ENCODE assay signal across 20 cellular contexts in genomic region chr4:189858445-189858844, GRCh38.
DNase-seq lines count a peak whose midpoint lies in the region; ATAC-seq lines count a peak whose summit lies in the region.
"Had no signal": no experiment of that assay in that cellular context is flagged by ENCODE, and none has a peak within 500 bp of the region (broad histone marks: within the 10 kb centered on the region; RNA-seq: fewer than 3 reads in every experiment).

No MANE protein-coding gene starts in this region.

- H3K9me3 ChIP-seq in effector memory CD4-positive, alpha-beta T cell (ENCODE audit: control insufficient read depth, low read length): no peaks in the 10 kb centered on the region
- H3K9me3 ChIP-seq: A549, MG63 had no signal

- H3K4me3 ChIP-seq in effector memory CD4-positive, alpha-beta T cell (ENCODE audit: insufficient read depth, low read depth, low read length, poor library complexity, severe bottlenecking): no peak overlapping the region
- H3K4me3 ChIP-seq: A549, breast epithelium, coronary artery, MG63, smooth muscle cell had no signal

- no peak overlapping the region for H3K27ac ChIP-seq in effector memory CD4-positive, alpha-beta T cell (ENCODE audit: insufficient read depth, low read length, poor library complexity, severe bottlenecking)
- H3K27ac ChIP-seq: A549, breast epithelium, coronary artery, HL-60 had no signal

- peak; percentile 9 for DNase-seq in DMS79 treated with DMSO at 0.1 percent for 48 hours (lab: John Stamatoyannopoulos, UW)
- peak; percentile 70 for DNase-seq in NCI-H2107 treated with DMSO at 0.1 percent for 48 hours (lab: John Stamatoyannopoulos, UW; ENCODE audit: unreplicated experiment)
- DNase-seq in COR-L47 (lab: John Stamatoyannopoulos, UW): no peak
- no peak for DNase-seq in NCI-H510A (lab: John Stamatoyannopoulos, UW)
- DNase-seq in NCI-H1417 treated with DMSO at 0.1 percent for 48 hours (lab: John Stamatoyannopoulos, UW): no peak
- no peak for DNase-seq in effector memory CD4-positive, alpha-beta T cell
- DNase-seq: activated CD4-positive, alpha-beta T cell treated with anti-CD3 and anti-CD28 coated beads for 36 hours; GDM1; HFFc6; left ventricle myocardium superior; MG63; NCI-H1694; stimulated activated CD4-positive, alpha-beta T cell treated with anti-CD3 and anti-CD28 coated beads, Interleukin-4, amount 100 ng/mL, for 4 hours had no signal

- H3K36me3 ChIP-seq in effector memory CD4-positive, alpha-beta T cell (ENCODE audit: control insufficient read depth, insufficient read depth, low read length): no peaks in the 10 kb centered on the region
- H3K36me3 ChIP-seq: breast epithelium, MG63 had no signal

- ATAC-seq in GM19395 (IDR thresholded peaks at IDR 0.05; ENCODE audit: unreplicated experiment) (peak; percentile 53), HG02885 (IDR thresholded peaks at IDR 0.05; ENCODE audit: poor library complexity, unreplicated experiment) (peak; percentile 64)
- ATAC-seq: A549; activated CD4-positive, alpha-beta T cell treated with anti-CD3 and anti-CD28 coated beads for 36 hours; left ventricle myocardium superior had no signal

- no peaks in the 10 kb centered on the region for H3K27me3 ChIP-seq in effector memory CD4-positive, alpha-beta T cell (replicated peaks; ENCODE audit: control insufficient read depth, insufficient read depth, low read length, poor library complexity, severe bottlenecking)
- H3K27me3 ChIP-seq: breast epithelium, MG63 had no signal

- no peaks in the 10 kb centered on the region for H3K4me1 ChIP-seq in effector memory CD4-positive, alpha-beta T cell (ENCODE audit: control insufficient read depth, insufficient read depth, low read length, poor library complexity, severe bottlenecking)
- H3K4me1 ChIP-seq: A549, breast epithelium had no signal

Comparison
In these comparisons a context has a peak if more than half of its experiments do, and no peak if none do; other contexts are left out.
1. DNase-seq: peak in DMS79 treated with DMSO at 0.1 percent for 48 hours (single experiment) and NCI-H2107 treated with DMSO at 0.1 percent for 48 hours (single experiment); none in COR-L47 (single experiment), NCI-H510A (single experiment), NCI-H1417 treated with DMSO at 0.1 percent for 48 hours (single experiment) and effector memory CD4-positive, alpha-beta T cell (0 of 3).